Comparison of ENCODE assay signal across 28 cellular contexts in genomic region chr9:74282526-74283253, GRCh38.
A peak's percentile ranks its signal among the peaks of the same experiment; 100 is the strongest.
DNase-seq lines count a peak whose midpoint lies in the region; ATAC-seq, FAIRE-seq and TF ChIP-seq lines count a peak whose summit lies in the region.
"Had no signal": no experiment of that assay in that cellular context is flagged by ENCODE, and none has a peak within 500 bp of the region (broad histone marks: within the 10 kb centered on the region; RNA-seq: fewer than 3 reads in every experiment).

No MANE protein-coding gene starts in this region.

- H3K27me3 ChIP-seq in BLaER1 = no peaks in the 10 kb centered on the region
- no peaks in the 10 kb centered on the region for H3K27me3 ChIP-seq in MM.1S (replicated peaks; ENCODE audit: insufficient read depth, low read length)
- H3K27me3 ChIP-seq in H1 (replicated peaks in 1 of 4; ENCODE audit: control insufficient read depth in 3 of 4, extremely low read depth in 1 of 4, insufficient read depth in 3 of 4, low read length in 3 of 4) = peaks cover 0 to 1% (median 0%) of the 10 kb centered on the region in 4 experiments; a peak in 1 of 7 replicates
- no peaks in the 10 kb centered on the region for H3K27me3 ChIP-seq in upper lobe of left lung
- H3K27me3 ChIP-seq: SJSA1 had no signal

- no peak overlapping the region for H4K91ac ChIP-seq in H1 (replicated peaks; ENCODE audit: insufficient read length, low read length)

- no peaks in the 10 kb centered on the region for H3K79me2 ChIP-seq in MM.1S (ENCODE audit: low read length)
- no peaks in the 10 kb centered on the region for H3K79me2 ChIP-seq in H1 (ENCODE audit: control insufficient read depth in 1 of 2, insufficient read depth in 2 of 2, low read length in 2 of 2)

- H3K18ac ChIP-seq in H1 (ENCODE audit: extremely low read depth, low read length) = no peak overlapping the region

- no peaks in the 10 kb centered on the region; the same call in 1 of the 2 replicates for H3K9me3 ChIP-seq in BLaER1
- no peaks in the 10 kb centered on the region for H3K9me3 ChIP-seq in MM.1S (replicated peaks; ENCODE audit: insufficient read depth, low read length)
- H3K9me3 ChIP-seq in H1 (ENCODE audit: insufficient read depth in 2 of 2, low read depth in 1 of 2, low read length in 1 of 2) = no peaks in the 10 kb centered on the region
- no peaks in the 10 kb centered on the region for H3K9me3 ChIP-seq in upper lobe of left lung
- H3K9me3 ChIP-seq: Caco-2, SJSA1 had no signal

- H3K23me2 ChIP-seq in H1 (ENCODE audit: low read depth, low read length) = no peaks in the 10 kb centered on the region

- H3K23ac ChIP-seq in H1 (ENCODE audit: insufficient read length) = no peak overlapping the region

- H3K27ac ChIP-seq in BLaER1 (peak overlapping the region; percentile 85), MM.1S (ENCODE audit: low read length) (peak overlapping the region; percentile 82), H1 (ENCODE audit: low read depth, low read length) (no peak overlapping the region), upper lobe of left lung (no peak overlapping the region)
- H3K27ac ChIP-seq: HL-60, SJSA1 had no signal

- H3K79me1 ChIP-seq in H1 (ENCODE audit: low read depth, low read length) = no peaks in the 10 kb centered on the region

- no peaks in the 10 kb centered on the region for H4K20me1 ChIP-seq in BLaER1
- no peaks in the 10 kb centered on the region for H4K20me1 ChIP-seq in MM.1S (ENCODE audit: insufficient read depth, low read length)
- no peaks in the 10 kb centered on the region for H4K20me1 ChIP-seq in H1 (replicated peaks in 1 of 2; ENCODE audit: control insufficient read depth in 1 of 2, insufficient read depth in 2 of 2, low read length in 2 of 2)

- H4K5ac ChIP-seq in H1 (ENCODE audit: insufficient read length, low read depth, low read length) = no peak overlapping the region

- H3K27me3 Mint-ChIP-seq in activated CD8-positive, alpha-beta T cell treated with anti-CD3 and anti-CD28 coated beads, Interleukin-2, amount 10 ng/mL, durations not matched to agents 7 days and 5 days (ENCODE audit: low read depth) = peaks cover 8% of the 10 kb centered on the region

- TF ChIP-seq EP300 in H1 (IDR thresholded peaks at IDR 0.05; ENCODE audit: borderline replicate concordance in 1 of 2, low read depth in 2 of 2, low read length in 2 of 2) (no peak), upper lobe of left lung (IDR thresholded peaks at IDR 0.05) (no peak)

- peaks cover 18% of the 10 kb centered on the region for H3K4me1 Mint-ChIP-seq in activated CD8-positive, alpha-beta T cell treated with anti-CD3 and anti-CD28 coated beads, Interleukin-2, amount 10 ng/mL, durations not matched to agents 7 days and 5 days (ENCODE audit: low read depth)

- H2BK120ac ChIP-seq in H1 (replicated peaks; ENCODE audit: low read depth, low read length) = no peak overlapping the region

- H2BK15ac ChIP-seq in H1 (ENCODE audit: low read length) = no peak overlapping the region

- TF ChIP-seq CTCF in MM.1S (IDR thresholded peaks at IDR 0.05; ENCODE audit: low read length) (no peak), H1 (IDR thresholded peaks at IDR 0.05; ENCODE audit: control extremely low read depth in 1 of 3, insufficient read depth in 1 of 3, low read depth in 1 of 3, low read length in 3 of 3) (no peak), upper lobe of left lung (IDR thresholded peaks at IDR 0.05) (no peak)

- no peak overlapping the region for H2BK5ac ChIP-seq in H1 (ENCODE audit: low read depth, low read length)

- no peak overlapping the region for H3K27ac Mint-ChIP-seq in activated CD8-positive, alpha-beta T cell treated with anti-CD3 and anti-CD28 coated beads, Interleukin-2, amount 10 ng/mL, durations not matched to agents 7 days and 5 days
- H3K27ac Mint-ChIP-seq: CD8-positive, alpha-beta T cell had no signal

- no peaks in the 10 kb centered on the region for H3K9me2 ChIP-seq in MM.1S (replicated peaks; ENCODE audit: insufficient read depth, low read length)

- no peak overlapping the region for H3K14ac ChIP-seq in H1 (ENCODE audit: insufficient read length)

- no peak overlapping the region for H3K4me3 Mint-ChIP-seq in activated CD8-positive, alpha-beta T cell treated with anti-CD3 and anti-CD28 coated beads, Interleukin-2, amount 10 ng/mL, durations not matched to agents 7 days and 5 days
- H3K4me3 Mint-ChIP-seq: CD8-positive, alpha-beta T cell had no signal

- peaks cover 6% of the 10 kb centered on the region for H3K36me3 Mint-ChIP-seq in activated CD8-positive, alpha-beta T cell treated with anti-CD3 and anti-CD28 coated beads, Interleukin-2, amount 10 ng/mL, durations not matched to agents 7 days and 5 days (ENCODE audit: low read depth)
- H3K36me3 Mint-ChIP-seq: CD8-positive, alpha-beta T cell had no signal

- H3K36me3 ChIP-seq in BLaER1 (peaks cover 22% of the 10 kb centered on the region), MM.1S (replicated peaks; ENCODE audit: insufficient read depth, low read length) (no peaks in the 10 kb centered on the region), H1 (ENCODE audit: control insufficient read depth in 2 of 4, insufficient read depth in 4 of 4, low read length in 3 of 4) (no peaks in the 10 kb centered on the region), upper lobe of left lung (no peaks in the 10 kb centered on the region)
- H3K36me3 ChIP-seq: SJSA1 had no signal

- H3K9ac ChIP-seq in BLaER1 (peak overlapping the region; percentile 49; the same call in 1 of the 2 replicates), MM.1S (ENCODE audit: low read length) (peak overlapping the region; percentile 31), H1 (replicated peaks in 1 of 4; ENCODE audit: extremely low read depth in 1 of 4, low read depth in 3 of 4, low read length in 3 of 4) (no peak overlapping the region)

- 0% methylated on average over 1 of the region's 1 CpG; no CpG with 5 or more reads in 1 of the 2 experiments for WGBS in H1 (ENCODE audit: extremely low coverage in 1 of 2, insufficient coverage in 1 of 2, insufficient read length in 1 of 2, insufficient replicate concordance in 2 of 2, low coverage in 1 of 2, low lambda C conversion rate in 2 of 2, missing lambda C conversion rate in 1 of 2), 2 experiments
- 0% methylated on average over 1 of the region's 1 CpG for WGBS in upper lobe of left lung, 2 donors

- H4K8ac ChIP-seq in H1 (ENCODE audit: extremely low read depth, insufficient read depth, low read length) = no peak overlapping the region

- H2AFZ ChIP-seq in MM.1S (ENCODE audit: low read length) = peak overlapping the region; percentile 49
- H2AFZ ChIP-seq in H1 (ENCODE audit: low read length) = 0 out of 2 replicates have a peak overlapping the region, but pooled peaks have one; percentile 0

- H3K4me3 ChIP-seq in BLaER1 = no peak overlapping the region
- no peak overlapping the region for H3K4me3 ChIP-seq in MM.1S (ENCODE audit: low read length)
- H3K4me3 ChIP-seq in H1 (ENCODE audit: extremely low read depth in 1 of 4, insufficient read depth in 2 of 4, low read depth in 3 of 4, low read length in 4 of 4) = no peak overlapping the region
- H3K4me3 ChIP-seq in upper lobe of left lung = no peak overlapping the region
- H3K4me3 ChIP-seq: SJSA1 had no signal

- no peak for ATAC-seq in activated CD8-positive, alpha-beta T cell treated with anti-CD3 and anti-CD28 coated beads, Interleukin-2, amount 10 ng/mL, durations not matched to agents 7 days and 5 days
- ATAC-seq in upper lobe of left lung (ENCODE audit: low FRiP score in 2 of 2) = no peak
- ATAC-seq: CD8-positive, alpha-beta T cell; HCT116 had no signal

- H3K4ac ChIP-seq in H1 (replicated peaks; ENCODE audit: insufficient read length, low read depth, low read length) = no peak overlapping the region

- no peak for FAIRE-seq in H1 (lab: Jason Lieb, UNC)
- FAIRE-seq: A204.1, GM12891 had no signal

- DNase-seq in Caki2 (ENCODE audit: low read depth) = peak; percentile 9
- peak; percentile 19 for DNase-seq in MM.1S
- no peak for DNase-seq in H1 (ENCODE audit: low read depth in 1 of 2, low spot score in 2 of 2)
- DNase-seq in activated CD8-positive, alpha-beta T cell treated with anti-CD3 and anti-CD28 coated beads, Interleukin-2, amount 10 ng/mL, durations not matched to agents 7 days and 5 days = no peak
- no peak for DNase-seq in upper lobe of left lung
- no peak for DNase-seq in KG1 (lab: John Stamatoyannopoulos, UW)
- DNase-seq: C1 segment of cervical spinal cord; Caco-2; CD8-positive, alpha-beta T cell; DMS 273 treated with DMSO at 0.1 percent for 48 hours; DMS79; GF-D8; NCI-H1048; NCI-H1417 treated with DMSO at 0.1 percent for 48 hours; NCI-H1694 treated with DMSO at 0.1 percent for 48 hours; NCI-H2081; NCI-H226; NCI-H524; NCI-H774; NK-92 treated with Interleukin-12 subunit alpha and Interleukin-12 subunit beta, amount 100 ng/mL, for 24 hours; Right ventricle myocardium superior; RPMI8226 had no signal

- H3K4me1 ChIP-seq in BLaER1 (peaks cover 57% of the 10 kb centered on the region), MM.1S (ENCODE audit: low read length) (peaks cover 21% of the 10 kb centered on the region), H1 (replicated peaks in 1 of 4; ENCODE audit: control insufficient read depth in 3 of 4, insufficient read depth in 4 of 4, low read length in 3 of 4) (peaks cover 0 to 2% (median 0%) of the 10 kb centered on the region in 4 experiments; a peak in 1 of 7 replicates), upper lobe of left lung (no peaks in the 10 kb centered on the region)
- H3K4me1 ChIP-seq: Caco-2, SJSA1 had no signal

- CTCF ChIA-PET in H1 (lab: Charles Lee; ENCODE audit: partially characterized antibody) = interaction anchor here (0.6 to 1.7 kb wide), 3 partner anchors 11 to 1215 kb away, joined by 3 to 6 read pairs (median 3); no protein-coding TSS in a partner anchor
- CTCF ChIA-PET in activated CD8-positive, alpha-beta T cell treated with anti-CD3 and anti-CD28 coated beads, Interleukin-2, amount 10 ng/mL, durations not matched to agents 7 days and 5 days (lab: Charles Lee) = no interaction called here

- H3K4me2 ChIP-seq in BLaER1 (peak overlapping the region; percentile 47), MM.1S (ENCODE audit: low read depth, low read length) (0 out of 2 replicates have a peak overlapping the region, but pooled peaks have one; percentile 10), H1 (ENCODE audit: insufficient read depth in 1 of 2, low read depth in 2 of 2, low read length in 2 of 2) (no peak overlapping the region)

- H3F3A ChIP-seq in MM.1S (ENCODE audit: insufficient read depth, low read length) = peaks cover 6% of the 10 kb centered on the region; the same call in 1 of the 2 replicates

- TF ChIP-seq POLR2A in H1 (IDR thresholded peaks at IDR 0.05; ENCODE audit: control extremely low read depth in 1 of 2, low read depth in 2 of 2, low read length in 2 of 2) (no peak), upper lobe of left lung (IDR thresholded peaks at IDR 0.05) (no peak)

- H3K9me3 Mint-ChIP-seq in activated CD8-positive, alpha-beta T cell treated with anti-CD3 and anti-CD28 coated beads, Interleukin-2, amount 10 ng/mL, durations not matched to agents 7 days and 5 days (ENCODE audit: insufficient read depth) = no peaks in the 10 kb centered on the region
- H3K9me3 Mint-ChIP-seq: CD8-positive, alpha-beta T cell had no signal

- in situ Hi-C loops in Caki2 (cut with HindIII; ENCODE audit: low pct_unique_long_range_greater_than_20kb, low sequenced_read_pairs) = no loop called here

- H2BK12ac ChIP-seq in H1 (ENCODE audit: low read depth, low read length) = no peak overlapping the region

- no peak overlapping the region for H3K56ac ChIP-seq in H1 (replicated peaks; ENCODE audit: insufficient read length, low read depth, low read length)

- POLR2A ChIA-PET in H1 (lab: Charles Lee; ENCODE audit: partially characterized antibody) = interaction anchor here (0.9 kb wide), 1 partner anchor 189 kb away, joined by 4 read pairs; no protein-coding TSS in a partner anchor
- POLR2A ChIA-PET in activated CD8-positive, alpha-beta T cell treated with anti-CD3 and anti-CD28 coated beads, Interleukin-2, amount 10 ng/mL, durations not matched to agents 7 days and 5 days (lab: Charles Lee) = no interaction called here

- H2AK5ac ChIP-seq in H1 (ENCODE audit: low read depth, low read length) = no peak overlapping the region

- H2BK20ac ChIP-seq in H1 (ENCODE audit: low read length) = no peak overlapping the region

- no peak for TF ChIP-seq RAD21 in H1 (IDR thresholded peaks at IDR 0.05 in 1 of 2, conservative IDR thresholded peaks at IDR 0.05 in 1 of 2; ENCODE audit: low read depth in 2 of 2, low read length in 2 of 2)

Comparison
In these comparisons a context has a peak if more than half of its experiments do, and no peak if none do; other contexts are left out.
1. H3K27ac ChIP-seq: peak in BLaER1 (single experiment) and MM.1S (single experiment); none in H1 (single experiment) and upper lobe of left lung (0 of 4).
2. H3K4me2 ChIP-seq: peak in BLaER1 (single experiment) and MM.1S (single experiment); none in H1 (0 of 2).
3. H3K9ac ChIP-seq: peak in BLaER1 (single experiment) and MM.1S (single experiment); none in H1 (0 of 4).
4. DNase-seq: peak in Caki2 (single experiment) and MM.1S (single experiment); none in H1 (0 of 2), activated CD8-positive, alpha-beta T cell treated with anti-CD3 and anti-CD28 coated beads, Interleukin-2, amount 10 ng/mL, durations not matched to agents 7 days and 5 days (single experiment), upper lobe of left lung (0 of 2) and KG1 (single experiment).